ENCODE assay signal across 9 cellular contexts in the genomic region with DNA sequence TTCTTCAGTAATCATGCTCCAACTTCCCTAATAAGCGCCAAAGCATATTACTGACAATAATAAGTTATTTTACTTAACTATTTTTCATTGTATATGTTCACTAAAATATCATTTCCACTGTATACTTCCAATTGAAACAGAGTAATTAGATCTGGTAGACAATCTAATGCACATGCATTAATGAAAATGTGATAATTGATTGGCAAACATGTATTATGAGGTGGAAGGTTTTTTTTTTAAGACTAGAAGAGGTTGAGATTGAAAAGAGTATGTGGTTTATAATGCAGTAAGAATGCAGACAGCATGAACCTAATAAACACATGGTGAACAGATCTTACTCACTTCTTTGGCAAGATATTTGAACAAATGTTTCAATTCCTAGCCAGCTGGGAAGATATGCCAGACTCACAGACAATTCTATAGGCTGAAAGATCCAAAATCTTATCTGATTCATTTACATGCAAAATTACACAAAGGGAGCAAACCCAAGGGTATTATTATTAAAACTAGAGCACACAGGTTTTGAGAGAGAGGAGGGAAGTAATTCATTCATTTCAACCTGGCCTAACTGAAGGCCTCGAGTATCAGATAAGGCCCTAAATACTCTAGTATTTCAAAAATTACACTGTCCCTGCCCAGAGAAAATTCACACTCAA.
A peak's percentile ranks its signal among the peaks of the same experiment; 100 is the strongest.
DNase-seq lines count a peak whose midpoint lies in the region; ATAC-seq lines count a peak whose summit lies in the region.
"Had no signal": no experiment of that assay in that cellular context is flagged by ENCODE, and none has a peak within 500 bp of the region (broad histone marks: within the 10 kb centered on the region; RNA-seq: fewer than 3 reads in every experiment).

No MANE protein-coding gene starts in this region.

- no peak overlapping the region for H3K9ac ChIP-seq in muscle layer of colon (ENCODE audit: low read length)

- no peaks in the 10 kb centered on the region for H3K27me3 ChIP-seq in muscle layer of colon (ENCODE audit: control insufficient read depth in 1 of 2, insufficient read depth in 2 of 2, low read length in 2 of 2)

- peaks cover 62% of the 10 kb centered on the region for H3K27me3 Mint-ChIP-seq in activated naive CD8-positive, alpha-beta T cell treated with anti-CD3 and anti-CD28 coated beads, Interleukin-2, amount 50 U/mL, for 24 hours

- H3K4me1 ChIP-seq in muscle layer of colon (ENCODE audit: insufficient read depth, low read length): peaks cover 52% of the 10 kb centered on the region

- no peaks in the 10 kb centered on the region for H3K36me3 ChIP-seq in muscle layer of colon (ENCODE audit: insufficient read depth, low read length)

- H3K9me3 Mint-ChIP-seq in activated naive CD8-positive, alpha-beta T cell treated with anti-CD3 and anti-CD28 coated beads, Interleukin-2, amount 50 U/mL, for 24 hours: no peaks in the 10 kb centered on the region
- H3K9me3 Mint-ChIP-seq: T-helper 1 cell treated with Interleukin-12 subunit alpha and Interleukin-12 subunit beta and Interleukin-4 antibody, amounts not matched to agents 30 μg/mL and 1 μg/mL, for 36 hours had no signal

- no peak overlapping the region for H3K4me3 Mint-ChIP-seq in activated naive CD8-positive, alpha-beta T cell treated with anti-CD3 and anti-CD28 coated beads, Interleukin-2, amount 50 U/mL, for 24 hours
- H3K4me3 Mint-ChIP-seq: T-helper 1 cell treated with Interleukin-12 subunit alpha and Interleukin-12 subunit beta and Interleukin-4 antibody, amounts not matched to agents 30 μg/mL and 1 μg/mL, for 36 hours had no signal

- H3K27ac ChIP-seq in cingulate gyrus (ENCODE audit: low read depth, low read length): peak overlapping the region; percentile 50
- H3K27ac ChIP-seq in muscle layer of colon (ENCODE audit: low read depth, low read length): peak overlapping the region; percentile 13

- H3K9me3 ChIP-seq in muscle layer of colon (ENCODE audit: low read length): no peaks in the 10 kb centered on the region

- H3K4me3 ChIP-seq in muscle layer of colon (ENCODE audit: low read depth in 1 of 2, low read length in 2 of 2): peak overlapping the region in 1 of 2 donors; percentile 88

- H3K27ac Mint-ChIP-seq in activated naive CD8-positive, alpha-beta T cell treated with anti-CD3 and anti-CD28 coated beads, Interleukin-2, amount 50 U/mL, for 24 hours: no peak overlapping the region
- H3K27ac Mint-ChIP-seq: T-helper 1 cell treated with Interleukin-12 subunit alpha and Interleukin-12 subunit beta and Interleukin-4 antibody, amounts not matched to agents 30 μg/mL and 1 μg/mL, for 36 hours had no signal

- peak; percentile 47 for DNase-seq in AG08396 (ENCODE audit: low spot score)
- DNase-seq in HS-5 (ENCODE audit: low read depth): peak; percentile 85
- DNase-seq in MV-4-11 (lab: John Stamatoyannopoulos, UW): no peak
- no peak for DNase-seq in inferior parietal cortex (ENCODE audit: extremely low spot score)
- no peak for DNase-seq in activated CD8-positive, alpha-beta memory T cell treated with anti-CD3 and anti-CD28 coated beads for 24 hours
- DNase-seq in activated naive CD8-positive, alpha-beta T cell treated with anti-CD3 and anti-CD28 coated beads, Interleukin-2, amount 50 U/mL, for 24 hours: no peak

- H3K4me1 Mint-ChIP-seq in activated naive CD8-positive, alpha-beta T cell treated with anti-CD3 and anti-CD28 coated beads, Interleukin-2, amount 50 U/mL, for 24 hours: peaks cover 28% of the 10 kb centered on the region

- no peaks in the 10 kb centered on the region for H3K36me3 Mint-ChIP-seq in activated naive CD8-positive, alpha-beta T cell treated with anti-CD3 and anti-CD28 coated beads, Interleukin-2, amount 50 U/mL, for 24 hours (ENCODE audit: low read depth)

- no peak for ATAC-seq in activated naive CD8-positive, alpha-beta T cell treated with anti-CD3 and anti-CD28 coated beads, Interleukin-2, amount 50 U/mL, for 24 hours

Comparison
In these comparisons a context has a peak if more than half of its experiments do, and no peak if none do; other contexts are left out.
1. DNase-seq: peak in AG08396 (single experiment) and HS-5 (single experiment); none in MV-4-11 (single experiment), inferior parietal cortex (single experiment), activated CD8-positive, alpha-beta memory T cell treated with anti-CD3 and anti-CD28 coated beads for 24 hours (single experiment) and activated naive CD8-positive, alpha-beta T cell treated with anti-CD3 and anti-CD28 coated beads, Interleukin-2, amount 50 U/mL, for 24 hours (single experiment).